8 cellular contexts compared by ENCODE assay signal in genomic region chr11:9386086-9386485, GRCh38. TPM values are rescaled to one million over a fixed set of nuclear protein-coding genes. Genes with fewer than 3 reads are reported as not detected.
DNase-seq lines count a peak whose midpoint lies in the region; FAIRE-seq and TF ChIP-seq lines count a peak whose summit lies in the region.

No MANE protein-coding gene starts in this region.

- H3K9me3 Mint-ChIP-seq in activated naive CD4-positive, alpha-beta T cell treated with anti-CD3 and anti-CD28 coated beads for 36 hours = no peaks in the 10 kb centered on the region
- H3K9me3 Mint-ChIP-seq in activated naive CD8-positive, alpha-beta T cell treated with anti-CD3 and anti-CD28 coated beads for 36 hours = no peaks in the 10 kb centered on the region

- H3K4me1 Mint-ChIP-seq in activated naive CD4-positive, alpha-beta T cell treated with anti-CD3 and anti-CD28 coated beads for 36 hours (ENCODE audit: low read depth) = peaks cover 39% of the 10 kb centered on the region
- peaks cover 27% of the 10 kb centered on the region for H3K4me1 Mint-ChIP-seq in activated naive CD8-positive, alpha-beta T cell treated with anti-CD3 and anti-CD28 coated beads for 36 hours

- peaks cover 26% of the 10 kb centered on the region for H3K36me3 Mint-ChIP-seq in activated naive CD4-positive, alpha-beta T cell treated with anti-CD3 and anti-CD28 coated beads for 36 hours (ENCODE audit: low read depth)
- H3K36me3 Mint-ChIP-seq in activated naive CD8-positive, alpha-beta T cell treated with anti-CD3 and anti-CD28 coated beads for 36 hours = peaks cover 31% of the 10 kb centered on the region

- intact Hi-C loops in activated naive CD4-positive, alpha-beta T cell treated with anti-CD3 and anti-CD28 coated beads for 36 hours (cut with micrococcal nuclease) = loop anchor here (5.0 kb wide), 1 partner anchor 41 kb away; no protein-coding TSS in a partner anchor
- intact Hi-C loops in tibial artery (cut with DNase I; ENCODE audit: low total_unique reads) = no loop called here
- intact Hi-C loops in posterior vena cava (cut with DNase I) = loop anchor here in 1 of 2 donors (10.0 kb wide), 1 partner anchor 71 kb away; the partner anchor contains the start of gene TMEM41B

- no peak for DNase-seq in activated naive CD4-positive, alpha-beta T cell treated with anti-CD3 and anti-CD28 coated beads for 36 hours
- no peak for DNase-seq in activated naive CD4-positive, alpha-beta T cell (lab: John Stamatoyannopoulos, UW)
- no peak for DNase-seq in activated naive CD8-positive, alpha-beta T cell treated with anti-CD3 and anti-CD28 coated beads for 36 hours
- DNase-seq in tibial artery (no peak), D721Med (ENCODE audit: insufficient read length, low spot score) (no peak), NCI-H2107 (lab: John Stamatoyannopoulos, UW) (no peak), posterior vena cava (ENCODE audit: low spot score) (no peak)

- H3K27ac ChIP-seq in iPS-20b (ENCODE audit: low read length) = no peak overlapping the region
- peak overlapping the region in 1 of 2 donors; percentile 95 for H3K27ac ChIP-seq in tibial artery

- peak overlapping the region; percentile 92 for H3K4me3 Mint-ChIP-seq in activated naive CD4-positive, alpha-beta T cell treated with anti-CD3 and anti-CD28 coated beads for 36 hours
- peak overlapping the region; percentile 93 for H3K4me3 Mint-ChIP-seq in activated naive CD8-positive, alpha-beta T cell treated with anti-CD3 and anti-CD28 coated beads for 36 hours

- H3K36me3 ChIP-seq in iPS-20b (ENCODE audit: insufficient read depth, low read depth, low read length) = peaks cover 35% of the 10 kb centered on the region
- no peaks in the 10 kb centered on the region for H3K36me3 ChIP-seq in tibial artery

- no peak overlapping the region for H3K27ac Mint-ChIP-seq in activated naive CD4-positive, alpha-beta T cell treated with anti-CD3 and anti-CD28 coated beads for 36 hours
- no peak overlapping the region for H3K27ac Mint-ChIP-seq in activated naive CD8-positive, alpha-beta T cell treated with anti-CD3 and anti-CD28 coated beads for 36 hours

- H3K9me3 ChIP-seq in iPS-20b (ENCODE audit: insufficient read depth, low read depth, low read length) = no peaks in the 10 kb centered on the region
- no peaks in the 10 kb centered on the region for H3K9me3 ChIP-seq in tibial artery

- H3K9ac ChIP-seq in iPS-20b (ENCODE audit: low read depth, low read length) = peak overlapping the region; percentile 98; the same call in 1 of the 2 replicates

- no peak for TF ChIP-seq CTCF in tibial artery (IDR thresholded peaks at IDR 0.05)
- no peak for TF ChIP-seq CTCF in D721Med (IDR thresholded peaks at IDR 0.05; ENCODE audit: insufficient read depth, missing control alignments)

- CTCF ChIA-PET in activated naive CD4-positive, alpha-beta T cell treated with anti-CD3 and anti-CD28 coated beads for 36 hours (lab: Charles Lee) = interaction anchor here (1.4 kb wide), 1 partner anchor 35 kb away, joined by 4 read pairs; no protein-coding TSS in a partner anchor

- H3K27me3 ChIP-seq in iPS-20b (ENCODE audit: insufficient read depth, low read length) (no peaks in the 10 kb centered on the region), tibial artery (no peaks in the 10 kb centered on the region)

- peaks cover 12% of the 10 kb centered on the region; the same call in 1 of the 2 replicates for H3K4me1 ChIP-seq in iPS-20b (ENCODE audit: insufficient read depth, low read length)
- H3K4me1 ChIP-seq in tibial artery = peaks cover 0 to 63% (median 33%) of the 10 kb centered on the region in 4 donors

- H3K4me3 ChIP-seq in iPS-20b (ENCODE audit: low read length) (peak overlapping the region; percentile 95), tibial artery (peak overlapping the region; percentile 84 to 90)

- no peak for FAIRE-seq in D721Med (lab: Jason Lieb, UNC)

- no peaks in the 10 kb centered on the region for H3K27me3 Mint-ChIP-seq in activated naive CD4-positive, alpha-beta T cell treated with anti-CD3 and anti-CD28 coated beads for 36 hours (ENCODE audit: low read depth)
- H3K27me3 Mint-ChIP-seq in activated naive CD8-positive, alpha-beta T cell treated with anti-CD3 and anti-CD28 coated beads for 36 hours = no peaks in the 10 kb centered on the region

RNA-seq across cellular contexts. Expression of gene IPO7, which starts 1.6 kb away (rescaled TPM):
- total RNA-seq in activated naive CD4-positive, alpha-beta T cell treated with anti-CD3 and anti-CD28 coated beads for 36 hours = 100 to 1,000 TPM; 164 to 177 TPM
- 100 to 1,000 TPM; 195 TPM for total RNA-seq in activated naive CD8-positive, alpha-beta T cell treated with anti-CD3 and anti-CD28 coated beads for 36 hours
- total RNA-seq in posterior vena cava = 100 to 1,000 TPM; 107 to 169 TPM
